In the genomic region with DNA sequence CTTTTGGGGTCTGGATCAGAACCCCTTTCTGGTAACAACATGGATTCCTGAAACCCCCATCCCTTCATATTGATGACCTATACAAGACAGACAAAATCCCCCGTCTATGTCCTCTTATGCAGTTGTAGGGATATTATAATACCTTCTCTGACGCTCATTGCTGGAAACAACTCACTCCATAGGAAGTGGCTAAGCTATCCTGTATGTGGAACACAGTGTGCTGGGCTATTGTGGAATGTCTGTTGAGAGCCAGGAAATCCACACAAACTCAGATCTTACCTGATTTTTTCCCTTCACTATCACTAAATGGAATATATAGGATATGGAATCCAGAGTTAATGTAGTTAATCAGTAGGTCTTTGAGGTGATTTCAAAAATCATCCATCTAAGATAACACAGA, we compare ENCODE assay signal across 13 cellular contexts. TPM values are rescaled to one million over a fixed set of nuclear protein-coding genes. Genes with fewer than 3 reads are reported as not detected.
"Had no signal": no experiment of that assay in that cellular context is flagged by ENCODE, and none has a peak within 500 bp of the region (broad histone marks: within the 10 kb centered on the region; RNA-seq: fewer than 3 reads in every experiment).

No MANE protein-coding gene starts in this region.

- H3K27me3 ChIP-seq: thyroid gland had no signal

- H3K27ac Mint-ChIP-seq: activated naive CD4-positive, alpha-beta T cell treated with anti-CD3 and anti-CD28 coated beads, Interleukin-2, amount 50 U/mL, for 24 hours; nephron progenitor cell had no signal

- H3K9me3 Mint-ChIP-seq: activated naive CD4-positive, alpha-beta T cell treated with anti-CD3 and anti-CD28 coated beads, Interleukin-2, amount 50 U/mL, for 24 hours; nephron progenitor cell had no signal

- ATAC-seq: activated CD4-positive, CD25-positive, alpha-beta regulatory T cell treated with anti-CD3 and anti-CD28 coated beads, Interleukin-2, amount 50 U/mL, for 24 hours had no signal

- H3K9me3 ChIP-seq: thyroid gland had no signal

- H3K4me3 Mint-ChIP-seq: activated naive CD4-positive, alpha-beta T cell treated with anti-CD3 and anti-CD28 coated beads, Interleukin-2, amount 50 U/mL, for 24 hours; nephron progenitor cell had no signal

- DNase-seq: activated effector memory CD4-positive, alpha-beta T cell treated with Interleukin-2 at 50 U/mL for 16 hours; amygdala; hypothalamus; mesenchymal stem cell; nephron progenitor cell; thyroid gland had no signal

- H3K36me3 Mint-ChIP-seq: activated naive CD4-positive, alpha-beta T cell treated with anti-CD3 and anti-CD28 coated beads, Interleukin-2, amount 50 U/mL, for 24 hours had no signal

- H3K4me1 Mint-ChIP-seq: activated naive CD4-positive, alpha-beta T cell treated with anti-CD3 and anti-CD28 coated beads, Interleukin-2, amount 50 U/mL, for 24 hours had no signal

- H3K4me3 ChIP-seq: skin epidermis, thyroid gland had no signal

- H3K27me3 Mint-ChIP-seq: activated naive CD4-positive, alpha-beta T cell treated with anti-CD3 and anti-CD28 coated beads, Interleukin-2, amount 50 U/mL, for 24 hours had no signal

- H3K36me3 ChIP-seq: thyroid gland had no signal

RNA-seq across cellular contexts. Expression of gene TSPAN1, which starts 24.8 kb away (rescaled TPM):
- total RNA-seq: T-helper 2 cell treated with Interferon-gamma antibody and Interleukin-4, amounts not matched to agents 100 ng/mL and 5 ng/mL, for 36 hours had no signal

RNA-seq across cellular contexts. Expression of gene P3R3URF, which starts 26.2 kb away (rescaled TPM):
- total RNA-seq: chondrocyte; omental fat pad; pulmonary artery endothelial cell; T-helper 2 cell treated with Interferon-gamma antibody and Interleukin-4, amounts not matched to agents 100 ng/mL and 5 ng/mL, for 36 hours; thyroid gland had no signal
